In genomic region chr12:76158518-76159321, GRCh38 we compare ENCODE assay signal across 8 cellular contexts.
DNase-seq lines count a peak whose midpoint lies in the region; TF ChIP-seq lines count a peak whose summit lies in the region.

No MANE protein-coding gene starts in this region.

- no peaks in the 10 kb centered on the region for H3K36me3 Mint-ChIP-seq in mesothelial cell of epicardium

- no peaks in the 10 kb centered on the region for H3K36me3 ChIP-seq in HEK293 (ENCODE audit: control insufficient read depth in 2 of 2, insufficient read depth in 1 of 2, low read length in 2 of 2)
- no peaks in the 10 kb centered on the region for H3K36me3 ChIP-seq in MG63
- H3K36me3 ChIP-seq in duodenal mucosa (ENCODE audit: control insufficient read depth in 1 of 2, insufficient read depth in 2 of 2, low read length in 2 of 2): no peaks in the 10 kb centered on the region

- H3K27ac ChIP-seq in HEK293 (ENCODE audit: extremely low read depth, low read depth, low read length): no peak overlapping the region
- H3K27ac ChIP-seq in duodenal mucosa (ENCODE audit: low read depth, low read length): peak overlapping the region; percentile 53

- in situ Hi-C loops in GM13976 (cut with MboI; ENCODE audit: low sequenced_read_pairs, unreplicated experiment): no loop called here

- H3K9me3 ChIP-seq in HEK293 (ENCODE audit: control insufficient read depth, insufficient read depth, low read depth, low read length): no peaks in the 10 kb centered on the region
- H3K9me3 ChIP-seq in MG63: no peaks in the 10 kb centered on the region
- H3K9me3 ChIP-seq in duodenal mucosa (ENCODE audit: control insufficient read depth in 1 of 2, low read length in 2 of 2): no peaks in the 10 kb centered on the region

- no peak overlapping the region for H3K4me3 Mint-ChIP-seq in mesothelial cell of epicardium

- H3K4me3 ChIP-seq in HEK293 (ENCODE audit: low read depth, low read length) (no peak overlapping the region), MG63 (0 out of 2 replicates have a peak overlapping the region, but pooled peaks have one; percentile 2), duodenal mucosa (ENCODE audit: low read depth in 1 of 2, low read length in 2 of 2) (peak overlapping the region; percentile 37 to 57)

- H3K4me1 Mint-ChIP-seq in mesothelial cell of epicardium: peaks cover 2% of the 10 kb centered on the region

- H3K27ac Mint-ChIP-seq in mesothelial cell of epicardium: no peak overlapping the region

- peak; percentile 61 for DNase-seq in GM13976 (ENCODE audit: low spot score)
- DNase-seq in MG63: peak; percentile 80
- DNase-seq in activated CD4-positive, alpha-beta T cell treated with anti-CD3 and anti-CD28 coated beads for 48 hours: peak; percentile 88
- no peak for DNase-seq in mesothelial cell of epicardium (ENCODE audit: low spot score in 2 of 2, unreplicated experiment in 2 of 2)
- DNase-seq in stimulated activated CD8-positive, alpha-beta memory T cell treated with anti-CD3 and anti-CD28 coated beads, Interleukin-4, amount 100 ng/mL, for 48 hours: peak; percentile 87
- DNase-seq in DMS79 treated with DMSO at 0.1 percent for 48 hours (lab: John Stamatoyannopoulos, UW): no peak

- POLR2A ChIA-PET in HEK293 (lab: Yijun Ruan, JAX): interaction anchor here (0.8 kb wide), 1 partner anchor 10 kb away, joined by 3 read pairs; no protein-coding TSS in a partner anchor

- H3K9me3 Mint-ChIP-seq in mesothelial cell of epicardium: no peaks in the 10 kb centered on the region

- peak; percentile 51 for TF ChIP-seq CTCF in GM13976 (IDR thresholded peaks at IDR 0.05; ENCODE audit: borderline replicate concordance, control extremely low read depth, extremely low read depth, insufficient read depth, missing control alignments)
- no peak; the same call in 1 of the 2 replicates for TF ChIP-seq CTCF in HEK293 (tag by site-specific recombination; IDR thresholded peaks at IDR 0.05)
- peak; percentile 55 for TF ChIP-seq CTCF in mesothelial cell of epicardium (IDR thresholded peaks at IDR 0.05; ENCODE audit: unreplicated experiment)

- H3K27me3 ChIP-seq in MG63 (no peaks in the 10 kb centered on the region), duodenal mucosa (ENCODE audit: control insufficient read depth in 1 of 2, insufficient read depth in 2 of 2, low read length in 2 of 2) (no peaks in the 10 kb centered on the region)

- CTCF ChIA-PET in HEK293 (lab: Yijun Ruan, JAX): interaction anchor here (0.5 to 2.0 kb wide), 15 partner anchors 8 to 526 kb away, joined by 3 to 8 read pairs (median 3); partner anchors contain the start of gene BBS10

- no peaks in the 10 kb centered on the region for H3K27me3 Mint-ChIP-seq in mesothelial cell of epicardium (ENCODE audit: low read depth)

- H3K4me1 ChIP-seq in HEK293 (ENCODE audit: control insufficient read depth, insufficient read depth, low read length) (no peaks in the 10 kb centered on the region), duodenal mucosa (ENCODE audit: control insufficient read depth in 1 of 2, insufficient read depth in 2 of 2, low read length in 2 of 2) (peaks cover 0 to 7% of the 10 kb centered on the region in 2 donors)

- H3K9ac ChIP-seq in duodenal mucosa (ENCODE audit: low read depth in 1 of 2, low read length in 2 of 2): peak overlapping the region in 1 of 2 donors; percentile 27

TF ChIP-seq in HEK293, 187 proteins besides CTCF, POLR2A, EP300 and RAD21:
- TF ChIP-seq SP7 (tag by site-specific recombination; IDR thresholded peaks at IDR 0.05) (0 out of 2 replicates have a peak, but pooled peaks have one; percentile 17), ZNF521 (tag by site-specific recombination; IDR thresholded peaks at IDR 0.05) (no peak), PRDM1 (tag by site-specific recombination; IDR thresholded peaks at IDR 0.05) (peak; percentile 24; the same call in 1 of the 2 replicates), ZNF843 (tag by site-specific recombination; IDR thresholded peaks at IDR 0.05) (0 out of 2 replicates have a peak, but pooled peaks have one; percentile 23), ZIC2 (tag by site-specific recombination; IDR thresholded peaks at IDR 0.05) (0 out of 2 replicates have a peak, but pooled peaks have one; percentile 13), ZNF660 (tag by site-specific recombination; IDR thresholded peaks at IDR 0.05) (peak; percentile 87; the same call in 1 of the 2 replicates), ZNF423 (tag by site-specific recombination; IDR thresholded peaks at IDR 0.05) (no peak), TCF7L2 (IDR thresholded peaks at IDR 0.05; ENCODE audit: borderline replicate concordance, low read depth, low read length) (no peak)

Comparison
In these comparisons a context has a peak if more than half of its experiments do, and no peak if none do; other contexts are left out.
1. DNase-seq: peak in GM13976 (single experiment), MG63 (single experiment), activated CD4-positive, alpha-beta T cell treated with anti-CD3 and anti-CD28 coated beads for 48 hours (single experiment) and stimulated activated CD8-positive, alpha-beta memory T cell treated with anti-CD3 and anti-CD28 coated beads, Interleukin-4, amount 100 ng/mL, for 48 hours (single experiment); none in mesothelial cell of epicardium (0 of 2) and DMS79 treated with DMSO at 0.1 percent for 48 hours (single experiment).